In genomic region chr16:53415504-53415903, GRCh38 we compare ENCODE assay signal across 1 cellular context.
TF ChIP-seq lines count a peak whose summit lies in the region.

No MANE protein-coding gene starts in this region.

TF ChIP-seq in GM23338, 12 proteins besides CTCF, POLR2A, EP300 and RAD21 (continued from another document):
- no peak for TF ChIP-seq REST (IDR thresholded peaks at IDR 0.05; ENCODE audit: unreplicated experiment)
- TF ChIP-seq ZNF114 (CRISPR knock-in tag; IDR thresholded peaks at IDR 0.05) = no peak
- TF ChIP-seq ZNF331 (CRISPR knock-in tag; IDR thresholded peaks at IDR 0.05; ENCODE audit: low read depth) = no peak
- TF ChIP-seq EZH2 (IDR thresholded peaks at IDR 0.05; ENCODE audit: low read depth, unreplicated experiment) = no peak
